16 cellular contexts compared by ENCODE assay signal in genomic region chr13:39526499-39526898, GRCh38.
"Had no signal": no experiment of that assay in that cellular context is flagged by ENCODE, and none has a peak within 500 bp of the region (broad histone marks: within the 10 kb centered on the region; RNA-seq: fewer than 3 reads in every experiment).

No MANE protein-coding gene starts in this region.

- FAIRE-seq: colon, kidney, urothelium cell line had no signal

- ATAC-seq: gastroesophageal sphincter; left colon; naive thymus-derived CD4-positive, alpha-beta T cell had no signal

- H3K36me3 ChIP-seq: esophagus squamous epithelium, gastroesophageal sphincter, neutrophil, ovary, right atrium auricular region had no signal

- DNase-seq: esophagus squamous epithelium; foreskin fibroblast; immature natural killer cell; kidney; left colon; naive thymus-derived CD4-positive, alpha-beta T cell; nephron progenitor cell; ovary; stimulated activated CD4-positive, alpha-beta T cell treated with anti-CD3 and anti-CD28 coated beads, Interleukin-2, amount 100 ng/mL, for 48 hours; stimulated activated naive CD4-positive, alpha-beta T cell treated with Interleukin-2 at 50 U/mL for 16 hours had no signal

- H3K9me3 ChIP-seq: esophagus squamous epithelium, gastroesophageal sphincter, neutrophil, ovary, right atrium auricular region had no signal

- H3K27ac ChIP-seq: esophagus squamous epithelium, gastroesophageal sphincter, neutrophil, ovary, right atrium auricular region had no signal

- H3K4me2 ChIP-seq: smooth muscle cell had no signal

- H3K4me3 ChIP-seq: esophagus squamous epithelium, gastroesophageal sphincter, ovary, right atrium auricular region, smooth muscle cell had no signal

- H3K27me3 ChIP-seq: esophagus squamous epithelium, gastroesophageal sphincter, neutrophil, ovary, right atrium auricular region had no signal
